ENCODE assay signal across 14 cellular contexts in genomic region chr14:23877538-23878180, GRCh38.
A peak's percentile ranks its signal among the peaks of the same experiment; 100 is the strongest.
DNase-seq lines count a peak whose midpoint lies in the region; ATAC-seq and TF ChIP-seq lines count a peak whose summit lies in the region.
"Had no signal": no experiment of that assay in that cellular context is flagged by ENCODE, and none has a peak within 500 bp of the region (broad histone marks: within the 10 kb centered on the region; RNA-seq: fewer than 3 reads in every experiment).

No MANE protein-coding gene starts in this region.

- no peak overlapping the region for H3K4me2 ChIP-seq in GM23248 (ENCODE audit: unreplicated experiment)
- H3K4me2 ChIP-seq in OCI-LY7 (ENCODE audit: low read length): no peak overlapping the region

- TF ChIP-seq POLR2A in thyroid gland (IDR thresholded peaks at IDR 0.05): no peak

- in situ Hi-C loops in GM23248 (cut with MboI): no loop called here

- POLR2A ChIA-PET in OCI-LY7 (lab: Charles Lee): no interaction called here

- no peak overlapping the region for H3K9ac ChIP-seq in GM23248

- H3K9me2 ChIP-seq in GM23248 (ENCODE audit: insufficient read depth): no peaks in the 10 kb centered on the region
- H3K9me2 ChIP-seq in OCI-LY7 (ENCODE audit: insufficient read depth, low read length): no peaks in the 10 kb centered on the region

- H2AFZ ChIP-seq in GM23248: no peak overlapping the region
- H2AFZ ChIP-seq in OCI-LY7 (ENCODE audit: low read length): no peak overlapping the region

- H3K4me1 ChIP-seq in GM23248 (ENCODE audit: insufficient read depth): no peaks in the 10 kb centered on the region
- no peaks in the 10 kb centered on the region for H3K4me1 ChIP-seq in thyroid gland
- no peaks in the 10 kb centered on the region for H3K4me1 ChIP-seq in OCI-LY7 (ENCODE audit: insufficient read depth, low read length, poor library complexity, severe bottlenecking)

- DNase-seq in GM06990 (ENCODE audit: extremely low read depth, insufficient read length) (peak; percentile 16), GM23248 (peak; percentile 8), NCI-H1694 (lab: John Stamatoyannopoulos, UW) (no peak), thyroid gland (no peak), OCI-LY7 (ENCODE audit: low spot score) (no peak), NCI-H226 (no peak)
- DNase-seq: activated naive CD4-positive, alpha-beta T cell; C1 segment of cervical spinal cord; foreskin fibroblast; HCEC 1CT; left cardiac atrium; NCI-H2081 had no signal

- TF ChIP-seq CTCF in GM06990 (IDR thresholded peaks at IDR 0.05; ENCODE audit: insufficient read depth, low read length, poor library complexity, severe bottlenecking) (no peak), thyroid gland (IDR thresholded peaks at IDR 0.05) (no peak), OCI-LY7 (conservative IDR thresholded peaks at IDR 0.05; ENCODE audit: low read length) (no peak)

- WGBS in GM23248 (ENCODE audit: low coverage in 1 of 2, low lambda C conversion rate in 2 of 2, missing lambda C conversion rate in 2 of 2), 2 experiments: 20 to 22% methylated on average over 4 of the region's 4 CpGs
- WGBS in thyroid gland, 2 donors: 85 to 90% methylated on average over 4 of the region's 4 CpGs

- intact Hi-C loops in thyroid gland (cut with DNase I) (no loop called here), OCI-LY7 (cut with micrococcal nuclease; ENCODE audit: unreplicated experiment) (no loop called here)

- H3K9me3 ChIP-seq in GM23248 (ENCODE audit: low read depth): no peaks in the 10 kb centered on the region
- no peaks in the 10 kb centered on the region for H3K9me3 ChIP-seq in thyroid gland
- no peaks in the 10 kb centered on the region for H3K9me3 ChIP-seq in OCI-LY7 (ENCODE audit: low read length)

- no peaks in the 10 kb centered on the region for H3K79me2 ChIP-seq in GM23248 (ENCODE audit: insufficient read depth)
- H3K79me2 ChIP-seq in OCI-LY7 (ENCODE audit: insufficient read depth, low read depth, low read length): no peaks in the 10 kb centered on the region

- H3K4me3 ChIP-seq in GM06990 (replicated peaks; ENCODE audit: low read depth, low read length): no peak overlapping the region
- no peak overlapping the region for H3K4me3 ChIP-seq in GM23248
- no peak overlapping the region for H3K4me3 ChIP-seq in thyroid gland (replicated peaks in 1 of 3)
- H3K4me3 ChIP-seq in OCI-LY7 (ENCODE audit: low read depth, low read length, poor library complexity, severe bottlenecking): no peak overlapping the region

- ATAC-seq in GM18511 (IDR thresholded peaks at IDR 0.05; ENCODE audit: unreplicated experiment) (peak; percentile 72), HG03520 (IDR thresholded peaks at IDR 0.05; ENCODE audit: unreplicated experiment) (peak; percentile 77)
- ATAC-seq: left cardiac atrium had no signal

- H3K27ac ChIP-seq in GM23248 (no peak overlapping the region), thyroid gland (no peak overlapping the region), OCI-LY7 (ENCODE audit: low read depth, low read length, poor library complexity, severe bottlenecking) (no peak overlapping the region)

- BruUV-seq in OCI-LY7 (replicated peaks; lab: Mats Ljungman, UMichigan): no TSS peak

- H4K20me1 ChIP-seq in GM23248 (ENCODE audit: insufficient read depth): no peaks in the 10 kb centered on the region
- no peaks in the 10 kb centered on the region for H4K20me1 ChIP-seq in OCI-LY7 (ENCODE audit: insufficient read depth, low read length)

- H3K27me3 ChIP-seq in GM06990 (replicated peaks; ENCODE audit: control insufficient read depth, insufficient read depth, low read length): no peaks in the 10 kb centered on the region
- no peaks in the 10 kb centered on the region; the same call in 1 of the 2 replicates for H3K27me3 ChIP-seq in GM23248 (replicated peaks; ENCODE audit: insufficient read depth)
- H3K27me3 ChIP-seq in thyroid gland: no peaks in the 10 kb centered on the region

- H3F3A ChIP-seq in GM23248 (ENCODE audit: insufficient read depth): no peaks in the 10 kb centered on the region

- CTCF ChIA-PET in OCI-LY7 (lab: Charles Lee; ENCODE audit: unreplicated experiment): no interaction called here

- H3K36me3 ChIP-seq in GM06990 (ENCODE audit: control insufficient read depth, insufficient read depth, low read length) (no peaks in the 10 kb centered on the region), GM23248 (ENCODE audit: low read depth) (no peaks in the 10 kb centered on the region), thyroid gland (no peaks in the 10 kb centered on the region), OCI-LY7 (ENCODE audit: insufficient read depth, low read length) (no peaks in the 10 kb centered on the region)

Comparison
In these comparisons a context has a peak if more than half of its experiments do, and no peak if none do; other contexts are left out.
1. DNase-seq: peak in GM06990 (single experiment) and GM23248 (single experiment); none in NCI-H1694 (single experiment), thyroid gland (0 of 2), OCI-LY7 (single experiment) and NCI-H226 (single experiment).